19 cellular contexts compared by ENCODE assay signal in the genomic region with DNA sequence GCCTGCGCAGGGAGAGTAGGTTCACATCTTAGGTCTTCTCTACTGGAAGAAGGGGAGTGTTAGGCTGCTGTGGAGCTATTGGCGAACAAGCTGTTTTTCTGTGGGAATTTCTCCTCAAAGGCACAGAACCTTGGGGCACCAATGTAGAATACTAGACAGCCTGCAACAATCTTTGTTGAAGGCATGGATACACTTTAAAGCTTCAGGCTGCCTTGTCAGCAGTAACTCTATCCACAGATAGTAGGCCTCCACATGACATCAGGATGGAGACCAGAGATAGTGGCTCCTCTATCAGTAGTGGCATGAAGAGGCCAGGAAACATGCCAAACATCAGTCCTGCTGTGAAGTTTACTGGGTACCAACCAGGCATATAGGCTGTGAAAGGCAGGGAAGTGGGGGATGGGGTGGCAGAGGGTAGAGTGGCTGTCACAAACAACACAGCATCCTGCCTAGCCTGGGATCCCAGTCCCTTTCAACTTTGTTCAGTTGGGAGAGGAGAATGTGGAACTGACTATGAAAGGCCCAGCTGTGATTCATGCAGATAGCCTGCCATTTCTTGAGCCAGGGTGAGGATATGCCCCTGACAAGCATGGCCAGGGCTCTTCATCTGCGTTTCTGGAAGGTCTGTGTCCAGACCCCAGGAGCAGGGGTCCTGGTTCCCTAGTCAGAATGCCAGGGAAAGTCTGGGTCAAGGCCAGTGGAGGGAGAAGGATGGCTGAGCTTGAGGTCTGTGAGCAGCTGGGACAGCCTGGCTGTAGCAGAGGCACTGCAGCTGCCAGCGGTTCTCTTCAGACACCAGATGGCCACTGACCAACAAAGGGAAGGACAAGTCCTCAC. TPM values are rescaled to one million over a fixed set of nuclear protein-coding genes. Genes with fewer than 3 reads are reported as not detected.
DNase-seq lines count a peak whose midpoint lies in the region; ATAC-seq, FAIRE-seq and TF ChIP-seq lines count a peak whose summit lies in the region.
"Had no signal": no experiment of that assay in that cellular context is flagged by ENCODE, and none has a peak within 500 bp of the region (broad histone marks: within the 10 kb centered on the region; RNA-seq: fewer than 3 reads in every experiment).

No MANE protein-coding gene starts in this region.

- no peak overlapping the region for H3K9ac ChIP-seq in GM12878 (ENCODE audit: control insufficient read depth, insufficient read depth, low read length)

- POLR2A ChIA-PET in GM12878 (lab: Charles Lee), result no interaction called here

- RAD21 ChIA-PET in GM12878 (lab: Charles Lee; ENCODE audit: unreplicated experiment), result no interaction called here

- H3K4me1 Mint-ChIP-seq in natural killer cell treated with Interleukin-12 subunit alpha and Interleukin-12 subunit beta and Interleukin-15 and Interleukin-18, amount 100 ng/mL, for 72 hours (ENCODE audit: low read depth in 2 of 2), result peaks cover 15 to 19% of the 10 kb centered on the region in 2 donors
- peaks cover 14 to 19% of the 10 kb centered on the region in 2 donors for H3K4me1 Mint-ChIP-seq in natural killer cell

- no peaks in the 10 kb centered on the region for H3K9me3 Mint-ChIP-seq in natural killer cell treated with Interleukin-12 subunit alpha and Interleukin-12 subunit beta and Interleukin-15 and Interleukin-18, amount 100 ng/mL, for 72 hours
- H3K9me3 Mint-ChIP-seq in natural killer cell, result no peaks in the 10 kb centered on the region
- H3K9me3 Mint-ChIP-seq: activated CD4-positive, alpha-beta T cell treated with anti-CD3 and anti-CD28 coated beads, Interleukin-2, amount 10 ng/mL, durations not matched to agents 7 days and 5 days had no signal

- H3K27me3 ChIP-seq in GM12878 (replicated peaks in 1 of 2; ENCODE audit: control insufficient read depth in 2 of 2, insufficient read depth in 2 of 2, low read length in 1 of 2), result no peaks in the 10 kb centered on the region
- H3K27me3 ChIP-seq in muscle layer of duodenum (ENCODE audit: low read depth, low read length), result no peaks in the 10 kb centered on the region
- H3K27me3 ChIP-seq in upper lobe of right lung, result no peaks in the 10 kb centered on the region

- no peak for TF ChIP-seq EP300 in GM12878 (IDR thresholded peaks at IDR 0.05; ENCODE audit: borderline replicate concordance in 1 of 2, control insufficient read depth in 1 of 2, low read depth in 2 of 2, low read length in 2 of 2)

- H3K36me3 ChIP-seq in GM12878 (ENCODE audit: control insufficient read depth in 2 of 2, insufficient read depth in 2 of 2, low read length in 1 of 2) (peaks cover 12 to 14% of the 10 kb centered on the region in 2 experiments; a peak in 3 of 4 replicates), muscle layer of duodenum (ENCODE audit: control insufficient read depth in 1 of 2, insufficient read depth in 2 of 2, low read length in 2 of 2) (peaks cover 23 to 26% of the 10 kb centered on the region in 2 donors), upper lobe of right lung (peaks cover 20% of the 10 kb centered on the region)

- H3K27ac Mint-ChIP-seq in natural killer cell treated with Interleukin-12 subunit alpha and Interleukin-12 subunit beta and Interleukin-15 and Interleukin-18, amount 100 ng/mL, for 72 hours, result peak overlapping the region; percentile 16 to 30
- H3K27ac Mint-ChIP-seq in natural killer cell, result peak overlapping the region in 1 of 2 donors; percentile 53
- H3K27ac Mint-ChIP-seq: B cell, T-helper 17 cell had no signal

- peaks cover 18% of the 10 kb centered on the region for H3K36me3 Mint-ChIP-seq in natural killer cell treated with Interleukin-12 subunit alpha and Interleukin-12 subunit beta and Interleukin-15 and Interleukin-18, amount 100 ng/mL, for 72 hours
- H3K36me3 Mint-ChIP-seq in natural killer cell, result peaks cover 20% of the 10 kb centered on the region

- no peaks in the 10 kb centered on the region for H3K79me2 ChIP-seq in GM12878 (ENCODE audit: control insufficient read depth, insufficient read depth, low read length)

- H3K4me3 Mint-ChIP-seq in natural killer cell treated with Interleukin-12 subunit alpha and Interleukin-12 subunit beta and Interleukin-15 and Interleukin-18, amount 100 ng/mL, for 72 hours, result peak overlapping the region; percentile 67
- H3K4me3 Mint-ChIP-seq in natural killer cell, result no peak overlapping the region
- H3K4me3 Mint-ChIP-seq: activated CD4-positive, alpha-beta T cell treated with anti-CD3 and anti-CD28 coated beads, Interleukin-2, amount 10 ng/mL, durations not matched to agents 7 days and 5 days; B cell had no signal

- no peak for TF ChIP-seq RAD21 in GM12878 (IDR thresholded peaks at IDR 0.05; ENCODE audit: insufficient read depth, low read depth, low read length)

- WGBS in GM12878 (ENCODE audit: insufficient coverage, insufficient replicate concordance, low lambda C conversion rate, missing lambda C conversion rate), result 96% methylated on average over 4 of the region's 4 CpGs

- H2AFZ ChIP-seq in GM12878 (ENCODE audit: control insufficient read depth, low read depth, low read length), result no peak overlapping the region

- DNase-seq in natural killer cell treated with Interleukin-12 subunit alpha and Interleukin-12 subunit beta and Interleukin-15 and Interleukin-18, amount 100 ng/mL, for 72 hours (ENCODE audit: low spot score), result no peak
- no peak for DNase-seq in natural killer cell
- no peak for DNase-seq in GM12878 (ENCODE audit: low read depth, low spot score)
- no peak for DNase-seq in upper lobe of right lung
- no peak for DNase-seq in NCI-H2227 treated with DMSO at 0.1 percent for 48 hours (lab: John Stamatoyannopoulos, UW)
- DNase-seq in kidney tubule cell (ENCODE audit: low spot score), result no peak
- DNase-seq: activated CD4-positive, alpha-beta T cell treated with anti-CD3 and anti-CD28 coated beads, Interleukin-2, amount 10 ng/mL, durations not matched to agents 7 days and 5 days; NCI-H1930; NCI-H526 treated with DMSO at 0.1 percent for 48 hours; occipital lobe; small intestine; T-helper 17 cell had no signal

- ATAC-seq in natural killer cell treated with Interleukin-12 subunit alpha and Interleukin-12 subunit beta and Interleukin-15 and Interleukin-18, amount 100 ng/mL, for 72 hours, result no peak
- ATAC-seq in natural killer cell (no peak), GM12878 (no peak), upper lobe of right lung (no peak), HG02623 (IDR thresholded peaks at IDR 0.05; ENCODE audit: unreplicated experiment) (no peak)

- peak; percentile 47; the same call in 1 of the 2 replicates for TF ChIP-seq POLR2A in GM12878 (IDR thresholded peaks at IDR 0.05; ENCODE audit: low read depth, low read length)

- H3K4me2 ChIP-seq in GM12878 (ENCODE audit: control insufficient read depth, insufficient read depth), result no peak overlapping the region

- H3K27ac ChIP-seq in GM12878 (ENCODE audit: control insufficient read depth, insufficient read depth) (no peak overlapping the region), muscle layer of duodenum (ENCODE audit: low read length) (peak overlapping the region; percentile 6), upper lobe of right lung (peak overlapping the region; percentile 42)
- H3K27ac ChIP-seq: thoracic aorta had no signal

- no peak overlapping the region for H3K4me3 ChIP-seq in GM12878
- no peak overlapping the region for H3K4me3 ChIP-seq in muscle layer of duodenum (ENCODE audit: low read depth in 1 of 2, low read length in 2 of 2)
- no peak overlapping the region for H3K4me3 ChIP-seq in upper lobe of right lung

- intact Hi-C loops in natural killer cell (cut with micrococcal nuclease) (no loop called here), GM12878 (cut with micrococcal nuclease; ENCODE audit: unreplicated experiment) (loop anchor here (5.0 kb wide), 1 partner anchor 238 kb away; no protein-coding TSS in a partner anchor), upper lobe of right lung (cut with DNase I) (no loop called here)

- FAIRE-seq in GM12878 (lab: Jason Lieb, UNC), result no peak
- FAIRE-seq: small intestine had no signal

- peaks cover 0 to 5% of the 10 kb centered on the region in 2 donors for H3K27me3 Mint-ChIP-seq in natural killer cell treated with Interleukin-12 subunit alpha and Interleukin-12 subunit beta and Interleukin-15 and Interleukin-18, amount 100 ng/mL, for 72 hours
- peaks cover 0 to 4% of the 10 kb centered on the region in 2 donors for H3K27me3 Mint-ChIP-seq in natural killer cell (ENCODE audit: low read depth in 2 of 2)
- H3K27me3 Mint-ChIP-seq: activated CD4-positive, alpha-beta T cell treated with anti-CD3 and anti-CD28 coated beads, Interleukin-2, amount 10 ng/mL, durations not matched to agents 7 days and 5 days; T-helper 17 cell had no signal

- BruUV-seq in GM12878 (replicated peaks; lab: Mats Ljungman, UMichigan), result no TSS peak

- CTCF ChIA-PET in GM12878 (lab: Yijun Ruan, JAX), result interaction anchor here (0.5 to 2.5 kb wide), 6 partner anchors 11 to 240 kb away, joined by 3 to 11 read pairs (median 4); no protein-coding TSS in a partner anchor

- TF ChIP-seq CTCF in natural killer cell (IDR thresholded peaks at IDR 0.05) (no peak), GM12878 (IDR thresholded peaks at IDR 0.05 in 2 of 3, conservative IDR thresholded peaks at IDR 0.05 in 1 of 3; ENCODE audit: control insufficient read depth in 2 of 3, extremely low read depth in 1 of 3, insufficient read depth in 1 of 3, low read depth in 3 of 3, low read length in 3 of 3) (no peak), upper lobe of right lung (IDR thresholded peaks at IDR 0.05) (no peak)

- SMC1A ChIA-PET in GM12878 (lab: Charles Lee; ENCODE audit: uncharacterized antibody, unreplicated experiment), result interaction anchor here (1.0 kb wide), 1 partner anchor 242 kb away, joined by 4 read pairs; no protein-coding TSS in a partner anchor

- H3K9me3 ChIP-seq in GM12878 (replicated peaks; ENCODE audit: control insufficient read depth, insufficient read depth, low read length) (no peaks in the 10 kb centered on the region), muscle layer of duodenum (ENCODE audit: control insufficient read depth in 1 of 2, low read length in 2 of 2) (no peaks in the 10 kb centered on the region), upper lobe of right lung (no peaks in the 10 kb centered on the region)
- H3K9me3 ChIP-seq: thoracic aorta had no signal

- H3K4me1 ChIP-seq in GM12878 (ENCODE audit: control insufficient read depth, insufficient read depth, low read length) (peaks cover 10% of the 10 kb centered on the region), muscle layer of duodenum (ENCODE audit: control insufficient read depth in 1 of 2, insufficient read depth in 2 of 2, low read length in 2 of 2) (peaks cover 0 to 7% of the 10 kb centered on the region in 2 donors), upper lobe of right lung (peaks cover 22% of the 10 kb centered on the region)

- in situ Hi-C loops in GM12878 (cut with MboI), result no loop called here

- H4K20me1 ChIP-seq in GM12878 (ENCODE audit: control insufficient read depth, insufficient read depth), result no peaks in the 10 kb centered on the region

RNA-seq across cellular contexts. Expression of a gene that starts 1.0 kb away (rescaled TPM):
- total RNA-seq in natural killer cell treated with Interleukin-12 subunit alpha and Interleukin-12 subunit beta and Interleukin-15 and Interleukin-18, amount 100 ng/mL, for 72 hours, result 10 to 100 TPM in 1 of 2 donors, under 1 TPM in 1; 0.36 to 13.3 TPM
- total RNA-seq in natural killer cell (10 to 100 TPM in 2 of 3 donors, 1 to 10 TPM in 1; 6.6 to 56.1 (median 26.2) TPM), GM12878 (2014; rRNA removed) (0.79 and 0.93 TPM in 2 replicates), GM12878 (2014; rRNA removed; fragmentation: Illumina TruSeq; extraction: Trizol) (0.18 TPM in 1 of 2 replicates, not detected in the other), GM12878 (2021) (0.13 and 0.64 TPM in 2 replicates), upper lobe of right lung (50.5 TPM)
- total RNA-seq in GM12878 (2013; cell fraction: nucleolus; rRNA removed), result 0.27 TPM in 1 of 2 replicates, not detected in the other
- polyA plus RNA-seq in GM12878 (2011; ENCODE audit: low read depth), result not detected
- polyA plus RNA-seq in GM12878 (2011; rRNA removed) (not detected in 2 replicates), GM12878 (2014; fragmentation: Illumina TruSeq; extraction: Trizol) (0.19 TPM in 1 of 2 replicates, not detected in the other), GM12878 (2014; fragmentation: Nextera tagmentation; extraction: Ambion mirVana) (not detected), GM12878 (2014; rRNA removed) (0.42 and 1.3 TPM in 2 replicates), GM12878 (2016; fragmentation: Nextera tagmentation; extraction: Ambion mirVana) (under 1 TPM in 1 of 2 experiments, not detected in 1; 0.32 TPM)
- polyA plus RNA-seq in GM12878 (2011; cell fraction: cytosol; rRNA removed), result 0.22 TPM in 1 of 2 replicates, not detected in the other
- polyA plus RNA-seq in GM12878 (2011; cell fraction: nucleus; rRNA removed), result 0.12 TPM in 1 of 2 replicates, not detected in the other
- 0.07 TPM in 1 of 2 replicates, not detected in the other for polyA plus RNA-seq in GM12878 (2012)
- polyA minus RNA-seq in GM12878 (2011; rRNA and poly(A)+ RNA removed), result not detected in 2 replicates
- not detected in 2 replicates for polyA minus RNA-seq in GM12878 (2011; cell fraction: cytosol; rRNA and poly(A)+ RNA removed)
- polyA minus RNA-seq in GM12878 (2011; cell fraction: nucleus; rRNA and poly(A)+ RNA removed), result not detected in 2 replicates
- total RNA-seq: dermis blood vessel endothelial cell, lung microvascular endothelial cell, M059J had no signal
